ENCODE assay signal across 24 cellular contexts in genomic region chr10:8189458-8189857, GRCh38.
"Had no signal": no experiment of that assay in that cellular context is flagged by ENCODE, and none has a peak within 500 bp of the region (broad histone marks: within the 10 kb centered on the region; RNA-seq: fewer than 3 reads in every experiment).

No MANE protein-coding gene starts in this region.

- H3K4me3 Mint-ChIP-seq: activated B cell treated with CpG ODN at 0.5 μM for 24 hours; activated CD8-positive, alpha-beta memory T cell treated with anti-CD3 and anti-CD28 coated beads, Interleukin-2, amount 10 ng/mL, durations not matched to agents 7 days and 5 days; activated CD8-positive, alpha-beta T cell treated with anti-CD3 and anti-CD28 coated beads, Interleukin-2, amount 10 ng/mL, durations not matched to agents 7 days and 5 days had no signal

- H3K4me1 ChIP-seq: esophagus muscularis mucosa, heart left ventricle, left ventricle myocardium inferior, suprapubic skin, tibial artery had no signal

- H3K27ac Mint-ChIP-seq: activated B cell treated with CpG ODN at 0.5 μM for 24 hours; activated CD8-positive, alpha-beta memory T cell treated with anti-CD3 and anti-CD28 coated beads, Interleukin-2, amount 10 ng/mL, durations not matched to agents 7 days and 5 days; activated CD8-positive, alpha-beta T cell treated with anti-CD3 and anti-CD28 coated beads, Interleukin-2, amount 10 ng/mL, durations not matched to agents 7 days and 5 days; activated T-helper 2 cell treated with anti-CD3 and anti-CD28 coated beads, Interferon-gamma antibody, Interleukin-2, Interleukin-4, amounts not matched to agents 10 μg/mL and 5 μg/mL and 100 μg/mL, durations not matched to agents 14 hours and 24 hours and 36 hours had no signal

- ATAC-seq: activated CD8-positive, alpha-beta memory T cell treated with anti-CD3 and anti-CD28 coated beads, Interleukin-2, amount 10 ng/mL, durations not matched to agents 7 days and 5 days; activated CD8-positive, alpha-beta T cell treated with anti-CD3 and anti-CD28 coated beads, Interleukin-2, amount 10 ng/mL, durations not matched to agents 7 days and 5 days; foreskin keratinocyte; heart left ventricle; right cardiac atrium had no signal

- H3K36me3 Mint-ChIP-seq: activated CD8-positive, alpha-beta memory T cell treated with anti-CD3 and anti-CD28 coated beads, Interleukin-2, amount 10 ng/mL, durations not matched to agents 7 days and 5 days; activated naive CD8-positive, alpha-beta T cell had no signal

- H3K4me3 ChIP-seq: esophagus muscularis mucosa, heart left ventricle, left ventricle myocardium inferior, lung, suprapubic skin, tibial artery had no signal

- FAIRE-seq: astrocyte had no signal

- DNase-seq: activated B cell treated with CpG ODN at 0.5 μM for 24 hours; activated CD8-positive, alpha-beta memory T cell treated with anti-CD3 and anti-CD28 coated beads, Interleukin-2, amount 10 ng/mL, durations not matched to agents 7 days and 5 days; activated CD8-positive, alpha-beta T cell treated with anti-CD3 and anti-CD28 coated beads, Interleukin-2, amount 10 ng/mL, durations not matched to agents 7 days and 5 days; activated T-cell treated with anti-CD3 and anti-CD28 coated beads, Interleukin-2, amount 50 U/mL, for 48 hours; amniotic stem cell; foreskin keratinocyte; heart left ventricle; hypothalamus; kidney glomerular epithelial cell; left ventricle myocardium inferior; occipital lobe; posterior cingulate gyrus; right cardiac atrium; stimulated activated CD4-positive, alpha-beta T cell treated with anti-CD3 and anti-CD28 coated beads, Interleukin-15, amount 100 ng/mL, for 24 hours; stimulated activated CD4-positive, alpha-beta T cell treated with anti-CD3 and anti-CD28 coated beads, Interleukin-2, amount 100 ng/mL, for 24 hours; stimulated activated naive CD4-positive, alpha-beta T cell; T-helper 2 cell; tibial artery had no signal

- H3K27me3 ChIP-seq: foreskin keratinocyte, heart left ventricle, suprapubic skin, tibial artery had no signal

- H3K9me3 ChIP-seq: esophagus muscularis mucosa, heart left ventricle, left ventricle myocardium inferior, suprapubic skin, tibial artery had no signal

- H3K4me1 Mint-ChIP-seq: activated B cell treated with CpG ODN at 0.5 μM for 24 hours had no signal

- H3K9me3 Mint-ChIP-seq: activated B cell treated with CpG ODN at 0.5 μM for 24 hours had no signal

- H3K36me3 ChIP-seq: esophagus muscularis mucosa, heart left ventricle, left ventricle myocardium inferior, suprapubic skin, tibial artery had no signal

- H3K27me3 Mint-ChIP-seq: activated naive CD8-positive, alpha-beta T cell had no signal

- H3K27ac ChIP-seq: esophagus muscularis mucosa, foreskin keratinocyte, heart left ventricle, left ventricle myocardium inferior, suprapubic skin, tibial artery had no signal
